Comparison of ENCODE assay signal across 19 cellular contexts in the genomic region with DNA sequence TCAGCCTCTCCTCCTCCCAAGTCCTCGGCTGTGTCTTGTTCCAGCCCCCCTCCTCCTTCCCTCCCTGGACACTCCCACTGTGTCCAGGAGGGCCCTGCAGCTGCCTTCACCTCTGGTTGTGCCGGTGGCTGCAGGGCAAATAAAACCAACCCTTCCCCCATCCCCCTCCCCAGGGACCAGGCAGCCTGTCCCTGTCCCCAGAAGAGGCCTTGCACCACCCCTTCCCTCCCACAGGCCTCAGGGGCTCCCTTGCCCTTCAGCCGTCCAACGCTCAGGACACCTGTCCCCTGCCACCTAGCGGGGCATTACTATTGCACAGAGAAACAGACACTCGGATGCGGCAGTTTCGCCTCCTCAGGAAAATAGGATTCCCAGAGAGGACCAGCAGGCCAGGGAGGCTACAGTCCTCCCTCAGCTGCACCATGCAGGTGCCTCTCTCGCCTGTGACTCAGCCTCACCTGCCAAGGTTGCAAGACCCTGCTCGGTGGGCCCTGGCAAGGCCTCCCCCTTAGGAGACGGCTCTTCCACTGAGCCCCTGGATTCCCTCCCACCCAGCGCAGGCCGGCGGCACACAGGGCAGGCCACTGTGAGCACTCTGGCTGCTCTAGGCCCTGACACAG. TPM values are rescaled to one million over a fixed set of nuclear protein-coding genes. Genes with fewer than 3 reads are reported as not detected.
DNase-seq lines count a peak whose midpoint lies in the region; ATAC-seq and TF ChIP-seq lines count a peak whose summit lies in the region.
"Had no signal": no experiment of that assay in that cellular context is flagged by ENCODE, and none has a peak within 500 bp of the region (broad histone marks: within the 10 kb centered on the region; RNA-seq: fewer than 3 reads in every experiment).

No MANE protein-coding gene starts in this region.

- no peaks in the 10 kb centered on the region for H3K36me3 Mint-ChIP-seq in progenitor cell of endocrine pancreas (ENCODE audit: insufficient read depth)
- H3K36me3 Mint-ChIP-seq in activated T-helper 17 cell treated with anti-CD3 and anti-CD28 coated beads, Interleukin-2, amount 50 U/mL, for 72 hours (ENCODE audit: low read depth) = no peaks in the 10 kb centered on the region

- H3K27me3 ChIP-seq in SJCRH30 = no peaks in the 10 kb centered on the region
- no peaks in the 10 kb centered on the region for H3K27me3 ChIP-seq in right cardiac atrium (ENCODE audit: control insufficient read depth, insufficient read depth)
- H3K27me3 ChIP-seq: BLaER1 treated with 17β-estradiol and CSF1 and Interleukin-3, amounts not matched to agents 10 nM and 100 nM; brain microvascular endothelial cell; tibial nerve had no signal

- ATAC-seq in right cardiac atrium (no peak), GM21786 (IDR thresholded peaks at IDR 0.05; ENCODE audit: unreplicated experiment) (no peak), HG03460 (IDR thresholded peaks at IDR 0.05; ENCODE audit: unreplicated experiment) (no peak)
- no peak for ATAC-seq in activated T-helper 17 cell treated with anti-CD3 and anti-CD28 coated beads, Interleukin-2, amount 50 U/mL, for 72 hours (replicated peaks)
- ATAC-seq: esophagus mucosa had no signal

- H3K27ac ChIP-seq in SJCRH30 (no peak overlapping the region), right cardiac atrium (ENCODE audit: low read length) (no peak overlapping the region)
- H3K27ac ChIP-seq: 22Rv1; BLaER1 treated with 17β-estradiol and CSF1 and Interleukin-3, amounts not matched to agents 10 nM and 100 nM; brain microvascular endothelial cell; tibial nerve had no signal

- H3K9me3 ChIP-seq in SJCRH30 (replicated peaks) (no peaks in the 10 kb centered on the region), right cardiac atrium (ENCODE audit: control insufficient read depth, low read length) (no peaks in the 10 kb centered on the region)

- peaks cover 16% of the 10 kb centered on the region for H3K4me1 Mint-ChIP-seq in progenitor cell of endocrine pancreas (ENCODE audit: low read depth)
- H3K4me1 Mint-ChIP-seq in activated T-helper 17 cell treated with anti-CD3 and anti-CD28 coated beads, Interleukin-2, amount 50 U/mL, for 72 hours = peaks cover 19% of the 10 kb centered on the region

- intact Hi-C loops in right cardiac atrium (cut with DNase I) = loop anchor here in 2 of 4 donors (10.0 kb wide), 2 partner anchors 55 to 135 kb away; no protein-coding TSS in a partner anchor

- peak; percentile 8 for TF ChIP-seq CTCF in progenitor cell of endocrine pancreas (IDR thresholded peaks at IDR 0.05; ENCODE audit: unreplicated experiment)

- peaks cover 9% of the 10 kb centered on the region; the same call in 1 of the 2 replicates for H3K4me1 ChIP-seq in SJCRH30
- H3K4me1 ChIP-seq in right cardiac atrium (ENCODE audit: control insufficient read depth, insufficient read depth, low read length) = no peaks in the 10 kb centered on the region

- WGBS in right cardiac atrium = 88% methylated on average over 14 of the region's 14 CpGs

- no peak overlapping the region for H3K4me3 ChIP-seq in SJCRH30
- no peak overlapping the region for H3K4me3 ChIP-seq in right cardiac atrium (ENCODE audit: low read length)
- H3K4me3 ChIP-seq: BLaER1 treated with 17β-estradiol and CSF1 and Interleukin-3, amounts not matched to agents 10 nM and 100 nM; tibial nerve had no signal

- no peak overlapping the region for H3K27ac Mint-ChIP-seq in progenitor cell of endocrine pancreas
- no peak overlapping the region for H3K27ac Mint-ChIP-seq in activated T-helper 17 cell treated with anti-CD3 and anti-CD28 coated beads, Interleukin-2, amount 50 U/mL, for 72 hours
- H3K27ac Mint-ChIP-seq: activated CD4-positive, alpha-beta memory T cell treated with anti-CD3 and anti-CD28 coated beads, Interleukin-2, amount 10 ng/mL, durations not matched to agents 7 days and 5 days had no signal

- DNase-seq in NCI-H1417 (lab: John Stamatoyannopoulos, UW) = peak in 2 of 3 experiments; percentile 27 to 33
- DNase-seq in NCI-H1417 treated with DMSO at 0.1 percent for 48 hours (lab: John Stamatoyannopoulos, UW) = no peak
- DNase-seq in SJCRH30 = peak; percentile 15 to 34
- peak in 2 of 3 donors; percentile 41 to 45 for DNase-seq in right cardiac atrium
- peak; percentile 10 for DNase-seq in progenitor cell of endocrine pancreas (ENCODE audit: low spot score, unreplicated experiment)
- DNase-seq: activated CD4-positive, alpha-beta memory T cell treated with anti-CD3 and anti-CD28 coated beads, Interleukin-2, amount 10 ng/mL, durations not matched to agents 7 days and 5 days; brain microvascular endothelial cell; dermis blood vessel endothelial cell; mesendoderm; NCI-H2029; NCI-H526 treated with DMSO at 0.1 percent for 48 hours; small intestine had no signal

- no peak overlapping the region for H3K4me3 Mint-ChIP-seq in progenitor cell of endocrine pancreas (ENCODE audit: low read depth)
- H3K4me3 Mint-ChIP-seq in activated T-helper 17 cell treated with anti-CD3 and anti-CD28 coated beads, Interleukin-2, amount 50 U/mL, for 72 hours = no peak overlapping the region
- H3K4me3 Mint-ChIP-seq: activated CD4-positive, alpha-beta memory T cell treated with anti-CD3 and anti-CD28 coated beads, Interleukin-2, amount 10 ng/mL, durations not matched to agents 7 days and 5 days had no signal

- peaks cover 3% of the 10 kb centered on the region for H3K9me3 Mint-ChIP-seq in progenitor cell of endocrine pancreas (ENCODE audit: low read depth)
- no peaks in the 10 kb centered on the region for H3K9me3 Mint-ChIP-seq in activated T-helper 17 cell treated with anti-CD3 and anti-CD28 coated beads, Interleukin-2, amount 50 U/mL, for 72 hours

- no peaks in the 10 kb centered on the region for H3K36me3 ChIP-seq in SJCRH30
- H3K36me3 ChIP-seq: BLaER1 treated with 17β-estradiol and CSF1 and Interleukin-3, amounts not matched to agents 10 nM and 100 nM; brain microvascular endothelial cell; tibial nerve had no signal

- peaks cover 12% of the 10 kb centered on the region for H3K27me3 Mint-ChIP-seq in progenitor cell of endocrine pancreas
- peaks cover 6% of the 10 kb centered on the region for H3K27me3 Mint-ChIP-seq in activated T-helper 17 cell treated with anti-CD3 and anti-CD28 coated beads, Interleukin-2, amount 50 U/mL, for 72 hours

RNA-seq across cellular contexts. Expression of a gene that starts 5.5 kb away (rescaled TPM):
- total RNA-seq in SJCRH30 (2014; rRNA removed; shearing (Covaris generic)) = 73.9 and 78.1 TPM in 2 replicates
- 100 to 1,000 TPM in 2 of 4 donors, 10 to 100 TPM in 2; 75.8 to 107 (median 94.8) TPM for total RNA-seq in right cardiac atrium
- 118 TPM for polyA plus RNA-seq in right cardiac atrium
- 88.5 and 91.4 TPM in 2 replicates for total RNA-seq in progenitor cell of endocrine pancreas
- 1 to 10 TPM; 4.0 to 4.6 TPM for total RNA-seq in activated T-helper 17 cell treated with anti-CD3 and anti-CD28 coated beads, Interleukin-2, amount 50 U/mL, for 72 hours

Comparison
In these comparisons a context has a peak if more than half of its experiments do, and no peak if none do; other contexts are left out.
1. RNA of a gene that starts 5.5 kb away (total RNA-seq): 75.8 to 107 TPM in right cardiac atrium, 88.5 to 91.4 TPM in progenitor cell of endocrine pancreas and 73.9 to 78.1 TPM in SJCRH30; 4.0 to 4.6 TPM in activated T-helper 17 cell treated with anti-CD3 and anti-CD28 coated beads, Interleukin-2, amount 50 U/mL, for 72 hours; every median in the first group is over 10 times any median in the second.